In the genomic region with DNA sequence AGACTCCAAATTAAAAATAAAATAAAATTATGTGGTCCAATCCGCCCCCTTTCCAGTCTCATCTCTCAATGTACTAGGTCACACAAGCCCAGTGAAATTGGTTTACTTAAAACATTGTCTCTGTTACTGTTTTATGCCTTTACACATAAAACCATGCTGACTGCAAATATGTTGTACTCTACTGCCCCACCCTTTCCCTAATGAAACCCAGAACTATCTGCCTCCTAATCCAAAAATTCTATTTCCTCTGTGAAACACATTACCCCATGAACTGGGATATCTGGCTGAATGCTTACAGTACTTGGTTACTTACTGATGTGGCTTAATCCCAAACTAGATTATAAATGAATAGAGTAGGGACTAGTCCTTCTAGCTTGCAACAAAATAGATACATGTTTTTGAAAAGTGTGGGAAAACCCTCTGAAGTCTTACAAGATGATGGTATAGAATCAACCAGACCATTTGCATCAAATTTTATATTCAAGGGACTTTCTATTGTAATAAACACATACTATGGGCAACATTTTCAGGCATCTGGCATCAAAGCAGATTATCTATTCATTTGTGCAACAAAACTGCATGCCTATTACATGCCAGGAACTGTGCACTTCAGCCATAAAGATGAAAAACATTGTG, we compare ENCODE assay signal across 9 cellular contexts. TPM values are rescaled to one million over a fixed set of nuclear protein-coding genes. Genes with fewer than 3 reads are reported as not detected.
DNase-seq lines count a peak whose midpoint lies in the region; ATAC-seq and TF ChIP-seq lines count a peak whose summit lies in the region.
"Had no signal": no experiment of that assay in that cellular context is flagged by ENCODE, and none has a peak within 500 bp of the region (broad histone marks: within the 10 kb centered on the region; RNA-seq: fewer than 3 reads in every experiment).

No MANE protein-coding gene starts in this region.

- H3K4me3 ChIP-seq in body of pancreas, result no peak overlapping the region
- H3K4me3 ChIP-seq in left lung, result no peak overlapping the region
- peak overlapping the region in 1 of 2 donors; percentile 23 for H3K4me3 ChIP-seq in tibial artery

- POLR2A ChIA-PET in activated CD4-positive, alpha-beta T cell treated with anti-CD3 and anti-CD28 coated beads, Interleukin-2, amount 10 ng/mL, durations not matched to agents 7 days and 5 days (lab: Charles Lee), result interaction anchor here (0.6 kb wide), 1 partner anchor 99 kb away, joined by 3 read pairs; no protein-coding TSS in a partner anchor

- peaks cover 77% of the 10 kb centered on the region for H3K4me1 Mint-ChIP-seq in activated CD4-positive, alpha-beta T cell treated with anti-CD3 and anti-CD28 coated beads, Interleukin-2, amount 10 ng/mL, durations not matched to agents 7 days and 5 days

- H3K4me1 ChIP-seq in body of pancreas, result peaks cover 100% of the 10 kb centered on the region
- H3K4me1 ChIP-seq in left lung, result peaks cover 56 to 98% of the 10 kb centered on the region in 2 donors
- peaks cover 0 to 99% (median 66%) of the 10 kb centered on the region in 4 donors for H3K4me1 ChIP-seq in tibial artery

- H3K27me3 Mint-ChIP-seq in activated CD4-positive, alpha-beta T cell treated with anti-CD3 and anti-CD28 coated beads, Interleukin-2, amount 10 ng/mL, durations not matched to agents 7 days and 5 days, result no peaks in the 10 kb centered on the region

- no peak for TF ChIP-seq POLR2A in body of pancreas (IDR thresholded peaks at IDR 0.05)

- no peaks in the 10 kb centered on the region for H3K27me3 ChIP-seq in body of pancreas
- H3K27me3 ChIP-seq in left lung, result no peaks in the 10 kb centered on the region
- no peaks in the 10 kb centered on the region for H3K27me3 ChIP-seq in tibial artery

- 75 to 87% methylated on average over 1 of the region's 1 CpG for WGBS in body of pancreas, 2 donors

- H3K27ac Mint-ChIP-seq in activated CD4-positive, alpha-beta T cell treated with anti-CD3 and anti-CD28 coated beads, Interleukin-2, amount 10 ng/mL, durations not matched to agents 7 days and 5 days, result peak overlapping the region; percentile 47

- no peak for DNase-seq in activated CD4-positive, alpha-beta T cell treated with anti-CD3 and anti-CD28 coated beads, Interleukin-2, amount 10 ng/mL, durations not matched to agents 7 days and 5 days
- no peak for DNase-seq in activated CD4-positive, alpha-beta T cell treated with anti-CD3 and anti-CD28 coated beads for 1 hour
- no peak for DNase-seq in body of pancreas
- no peak for DNase-seq in left lung
- no peak for DNase-seq in tibial artery
- DNase-seq in hypothalamus (lab: John Stamatoyannopoulos, UW), result no peak
- DNase-seq: AML-193 had no signal

- H3K9me3 Mint-ChIP-seq in activated CD4-positive, alpha-beta T cell treated with anti-CD3 and anti-CD28 coated beads, Interleukin-2, amount 10 ng/mL, durations not matched to agents 7 days and 5 days, result no peaks in the 10 kb centered on the region

- H3K36me3 Mint-ChIP-seq in activated CD4-positive, alpha-beta T cell treated with anti-CD3 and anti-CD28 coated beads, Interleukin-2, amount 10 ng/mL, durations not matched to agents 7 days and 5 days (ENCODE audit: low read depth), result peaks cover 51% of the 10 kb centered on the region

- CTCF ChIA-PET in activated CD4-positive, alpha-beta T cell treated with anti-CD3 and anti-CD28 coated beads, Interleukin-2, amount 10 ng/mL, durations not matched to agents 7 days and 5 days (lab: Charles Lee), result interaction anchor here (2.8 to 10.4 kb wide), 2 partner anchors 12 to 23 kb away, joined by 11 to 120 read pairs; no protein-coding TSS in a partner anchor

- no peak for TF ChIP-seq CTCF in body of pancreas (IDR thresholded peaks at IDR 0.05)
- no peak for TF ChIP-seq CTCF in left lung (IDR thresholded peaks at IDR 0.05)
- no peak for TF ChIP-seq CTCF in tibial artery (IDR thresholded peaks at IDR 0.05)

- no peaks in the 10 kb centered on the region for H3K36me3 ChIP-seq in body of pancreas (replicated peaks in 1 of 2; ENCODE audit: insufficient read depth in 1 of 2, low read depth in 2 of 2)
- peaks cover 0 to 14% of the 10 kb centered on the region in 2 donors for H3K36me3 ChIP-seq in left lung
- H3K36me3 ChIP-seq in tibial artery, result no peaks in the 10 kb centered on the region

- no peak for ATAC-seq in body of pancreas
- ATAC-seq in left lung, result peak; percentile 4
- no peak for ATAC-seq in HG03457 (IDR thresholded peaks at IDR 0.05; ENCODE audit: unreplicated experiment)
- ATAC-seq in HG02840 (IDR thresholded peaks at IDR 0.05; ENCODE audit: low FRiP score, unreplicated experiment), result no peak

- H3K4me3 Mint-ChIP-seq in activated CD4-positive, alpha-beta T cell treated with anti-CD3 and anti-CD28 coated beads, Interleukin-2, amount 10 ng/mL, durations not matched to agents 7 days and 5 days, result no peak overlapping the region

- H3K27ac ChIP-seq in body of pancreas (peak overlapping the region in 3 of 4 donors; percentile 48 to 73 (median 70)), left lung (peak overlapping the region; percentile 47 to 66), tibial artery (peak overlapping the region; percentile 78 to 100)

- intact Hi-C loops in body of pancreas (cut with DNase I) (no loop called here), left lung (cut with DNase I) (no loop called here), tibial artery (cut with DNase I; ENCODE audit: low total_unique reads) (no loop called here)

- H3K9me3 ChIP-seq in body of pancreas (no peaks in the 10 kb centered on the region), left lung (no peaks in the 10 kb centered on the region), tibial artery (no peaks in the 10 kb centered on the region)

RNA-seq across cellular contexts. Expression of gene KMT2E, which starts 10.0 kb away (rescaled TPM):
- 10 to 100 TPM; 97.4 to 98.5 TPM for total RNA-seq in activated CD4-positive, alpha-beta T cell treated with anti-CD3 and anti-CD28 coated beads, Interleukin-2, amount 10 ng/mL, durations not matched to agents 7 days and 5 days
- total RNA-seq in body of pancreas, result 10 to 100 TPM; 48.5 to 67.2 TPM
- total RNA-seq in left lung, result 10 to 100 TPM; 74.5 to 96.2 TPM
